Comparison of ENCODE assay signal across 10 cellular contexts in the genomic region with DNA sequence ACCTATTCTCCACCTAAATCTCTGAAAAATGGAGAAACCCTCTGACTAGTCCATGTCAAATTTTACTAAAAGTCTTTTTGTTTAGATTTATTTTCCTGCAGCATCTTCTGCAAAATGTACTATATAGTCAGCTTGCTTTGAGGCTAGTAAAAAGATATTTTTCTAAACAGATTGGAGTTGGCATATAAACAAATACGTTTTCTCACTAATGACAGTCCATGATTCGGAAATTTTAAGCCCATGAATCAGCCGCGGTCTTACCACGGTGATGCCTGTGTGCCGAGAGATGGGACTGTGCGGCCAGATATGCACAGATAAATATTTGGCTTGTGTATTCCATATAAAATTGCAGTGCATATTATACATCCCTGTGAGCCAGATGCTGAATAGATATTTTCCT. TPM values are rescaled to one million over a fixed set of nuclear protein-coding genes. Genes with fewer than 3 reads are reported as not detected.
DNase-seq lines count a peak whose midpoint lies in the region; TF ChIP-seq lines count a peak whose summit lies in the region.
"Had no signal": no experiment of that assay in that cellular context is flagged by ENCODE, and none has a peak within 500 bp of the region (broad histone marks: within the 10 kb centered on the region; RNA-seq: fewer than 3 reads in every experiment).

No MANE protein-coding gene starts in this region.

- H3K27me3 Mint-ChIP-seq in HFFc6 (ENCODE audit: insufficient read depth), result peaks cover 10% of the 10 kb centered on the region

- H3K36me3 Mint-ChIP-seq in HFFc6 (ENCODE audit: low read depth), result peaks cover 28% of the 10 kb centered on the region

- peaks cover 14% of the 10 kb centered on the region for H3K27me3 ChIP-seq in brain microvascular endothelial cell (replicated peaks)

- DNase-seq in AG04449 (ENCODE audit: low read depth, low spot score), result no peak
- peak; percentile 87 for DNase-seq in HFFc6
- DNase-seq in brain microvascular endothelial cell, result peak; percentile 78
- DNase-seq in NCI-H1092 treated with DMSO at 0.1 percent for 48 hours (lab: John Stamatoyannopoulos, UW), result no peak
- no peak for DNase-seq in activated naive CD4-positive, alpha-beta T cell treated with anti-CD3 and anti-CD28 coated beads, Interleukin-2, amount 50 U/mL, for 16 hours
- DNase-seq in NCI-H1694 treated with DMSO at 0.1 percent for 48 hours (lab: John Stamatoyannopoulos, UW), result no peak
- DNase-seq in AG08395 (ENCODE audit: low spot score), result no peak
- DNase-seq: activated CD4-positive, CD25-positive, alpha-beta regulatory T cell; spleen had no signal

- POLR2A ChIA-PET in AG04449 (lab: Yijun Ruan, JAX), result interaction anchor here (1.2 kb wide), 1 partner anchor 73 kb away, joined by 3 read pairs; no protein-coding TSS in a partner anchor

- peaks cover 28% of the 10 kb centered on the region for H3K4me1 Mint-ChIP-seq in HFFc6 (ENCODE audit: low read depth)

- H3K36me3 ChIP-seq in brain microvascular endothelial cell (replicated peaks) (no peaks in the 10 kb centered on the region), mesodermal cell (ENCODE audit: control insufficient read depth, insufficient read depth, low read length) (no peaks in the 10 kb centered on the region)
- H3K36me3 ChIP-seq: spleen had no signal

- no peaks in the 10 kb centered on the region for H3K9me3 Mint-ChIP-seq in HFFc6

- WGBS in mesodermal cell (ENCODE audit: insufficient coverage in 2 of 2), 2 experiments, result 25% methylated on average over 4 of the region's 7 CpGs; no CpG with 5 or more reads in 1 of the 2 experiments

- H3K9me3 ChIP-seq in mesodermal cell (ENCODE audit: control insufficient read depth, low read length), result no peaks in the 10 kb centered on the region

- H3K27ac Mint-ChIP-seq in HFFc6, result peak overlapping the region; percentile 92

- H3K4me3 Mint-ChIP-seq in HFFc6, result peak overlapping the region; percentile 98

- peaks cover 5% of the 10 kb centered on the region for H3K4me1 ChIP-seq in mesodermal cell (ENCODE audit: control insufficient read depth, insufficient read depth, low read length, poor library complexity, severe bottlenecking)

- CTCF ChIA-PET in AG04449 (lab: Yijun Ruan, JAX), result interaction anchor here (0.7 to 3.7 kb wide), 9 partner anchors 14 to 1021 kb away, joined by 3 to 33 read pairs (median 5); no protein-coding TSS in a partner anchor

- peak overlapping the region; percentile 72 for H3K4me3 ChIP-seq in AG04449 (ENCODE audit: low read depth, low read length)
- H3K4me3 ChIP-seq in brain microvascular endothelial cell (ENCODE audit: low read depth, low read length), result peak overlapping the region; percentile 65
- peak overlapping the region; percentile 27 for H3K4me3 ChIP-seq in mesodermal cell (ENCODE audit: extremely low read depth, insufficient read depth, low read length, poor library complexity, severe bottlenecking)

- TF ChIP-seq CTCF in AG04449 (IDR thresholded peaks at IDR 0.05; ENCODE audit: insufficient read depth, low read length, missing control alignments) (no peak), HFFc6 (IDR thresholded peaks at IDR 0.05) (no peak), brain microvascular endothelial cell (IDR thresholded peaks at IDR 0.05; ENCODE audit: low read depth, low read length, missing control alignments) (no peak)

- peak overlapping the region; percentile 68 for H3K27ac ChIP-seq in brain microvascular endothelial cell
- H3K27ac ChIP-seq in mesodermal cell (ENCODE audit: low read depth, low read length, severe bottlenecking), result no peak overlapping the region
- H3K27ac ChIP-seq: spleen had no signal

- in situ Hi-C loops in brain microvascular endothelial cell (cut with HindIII; ENCODE audit: low pct_ligation_motif_present, low sequenced_read_pairs), result loop anchor here (25.0 kb wide), 2 partner anchors 499 to 749 kb away; no protein-coding TSS in a partner anchor

RNA-seq across cellular contexts. Expression of gene FOXC1, which starts 3.2 kb away (rescaled TPM):
- total RNA-seq in HFFc6 (2021; fragmentation: NEBNext Ultra II Directional; extraction: Animal tissue kit (Norgen Biotek cat#: 25700)), result 10 to 100 TPM; 15.8 to 18.0 (median 16.9) TPM
- polyA plus RNA-seq in mesodermal cell (2013, experiment 1 of 2), result 8.1 TPM
- polyA plus RNA-seq in mesodermal cell (2013, experiment 2 of 2), result 6.1 TPM

Comparison
In these comparisons a context has a peak if more than half of its experiments do, and no peak if none do; other contexts are left out.
1. DNase-seq: peak in HFFc6 (single experiment) and brain microvascular endothelial cell (single experiment); none in AG04449 (single experiment), NCI-H1092 treated with DMSO at 0.1 percent for 48 hours (single experiment), activated naive CD4-positive, alpha-beta T cell treated with anti-CD3 and anti-CD28 coated beads, Interleukin-2, amount 50 U/mL, for 16 hours (single experiment), NCI-H1694 treated with DMSO at 0.1 percent for 48 hours (single experiment) and AG08395 (single experiment).
2. Peak in every context shown above with its lines, with median percentiles within 50 percentile points of each other: H3K4me3 ChIP-seq.